ENCODE assay signal across 8 cellular contexts in genomic region chr16:18759598-18760520, GRCh38. TPM values are rescaled to one million over a fixed set of nuclear protein-coding genes. Genes with fewer than 3 reads are reported as not detected.
DNase-seq lines count a peak whose midpoint lies in the region; ATAC-seq and TF ChIP-seq lines count a peak whose summit lies in the region.
"Not testable (repeated sequence)": the region's sequence is repeated elsewhere in the genome, so short reads cannot be mapped to it uniquely, and the experiment has no call there.

No MANE protein-coding gene starts in this region.

- not testable (repeated sequence) for H3K27me3 ChIP-seq in hepatocyte

- peak overlapping the region in 1 of 5 experiments; percentile 89 for H3K27ac Mint-ChIP-seq in brain

- not testable (repeated sequence) for H3K9me2 ChIP-seq in hepatocyte (replicated peaks; ENCODE audit: insufficient read depth)

- CTCF ChIA-PET in AG04449 (lab: Yijun Ruan, JAX), result not testable (repeated sequence)

- DNase-seq in AG04449 (ENCODE audit: low read depth, low spot score); hepatocyte (ENCODE audit: low spot score); retinal pigment epithelial cell (ENCODE audit: low read depth): not testable (repeated sequence)
- peak; percentile 33 for DNase-seq in NCI-H345 (lab: John Stamatoyannopoulos, UW)
- peak; percentile 32 for DNase-seq in activated CD4-positive, alpha-beta T cell treated with anti-CD3 and anti-CD28 coated beads for 1 hour

- not testable (repeated sequence) for H3K4me1 ChIP-seq in hepatocyte (ENCODE audit: insufficient read depth)

- not testable (repeated sequence) for H3K27me3 Mint-ChIP-seq in brain

- not testable (repeated sequence) for H3K9me3 Mint-ChIP-seq in brain

- not testable (repeated sequence) for H3K36me3 Mint-ChIP-seq in brain

- not testable (repeated sequence) for H3K4me3 ChIP-seq in AG04449 (ENCODE audit: low read depth, low read length); hepatocyte; retinal pigment epithelial cell (ENCODE audit: low read length)

- not testable (repeated sequence) for H4K20me1 ChIP-seq in hepatocyte (ENCODE audit: insufficient read depth, poor library complexity, severe bottlenecking)

- peak overlapping the region in 2 of 5 experiments; percentile 38 to 54 for H3K4me3 Mint-ChIP-seq in brain

- H3K36me3 ChIP-seq in hepatocyte (replicated peaks; ENCODE audit: insufficient read depth, low read depth), result not testable (repeated sequence)

- not testable (repeated sequence) for H3K27ac ChIP-seq in hepatocyte

- ATAC-seq in GM18519 (IDR thresholded peaks at IDR 0.05; ENCODE audit: low FRiP score, unreplicated experiment) (peak; percentile 51), HG03060 (IDR thresholded peaks at IDR 0.05; ENCODE audit: low read depth, unreplicated experiment) (peak; percentile 40)

- not testable (repeated sequence) for H3K9me3 ChIP-seq in hepatocyte (ENCODE audit: low read depth)

- TF ChIP-seq CTCF in AG04449 (IDR thresholded peaks at IDR 0.05; ENCODE audit: insufficient read depth, low read length, missing control alignments) (peak; percentile 12), brain (conservative IDR thresholded peaks at IDR 0.05) (peak; percentile 71 to 75), hepatocyte (IDR thresholded peaks at IDR 0.05; ENCODE audit: poor library complexity) (peak; percentile 66), retinal pigment epithelial cell (conservative IDR thresholded peaks at IDR 0.05; ENCODE audit: low read depth, low read length) (peak; percentile 52)

- not testable (repeated sequence) for H3K4me2 ChIP-seq in hepatocyte

- POLR2A ChIA-PET in AG04449 (lab: Yijun Ruan, JAX), result not testable (repeated sequence)

- not testable (repeated sequence) for H3K79me2 ChIP-seq in hepatocyte

- not testable (repeated sequence) for H3K4me1 Mint-ChIP-seq in brain

- not testable (repeated sequence) for H2AFZ ChIP-seq in hepatocyte

- WGBS in hepatocyte (ENCODE audit: low lambda C conversion rate, missing lambda C conversion rate), result 24% methylated on average over 12 of the region's 21 CpGs

RNA-seq across cellular contexts. Expression of gene RPS15A, which starts 30.3 kb away (rescaled TPM):
- 3,160 TPM for polyA plus RNA-seq in brain (ENCODE audit: insufficient read depth, low read depth, low replicate concordance)
- total RNA-seq in hepatocyte, result 2,370 and 2,788 TPM in 2 replicates
- polyA plus RNA-seq in hepatocyte, result 554 and 588 TPM in 2 replicates

RNA-seq across cellular contexts. Expression of gene ARL6IP1, which starts 41.5 kb away (rescaled TPM):
- polyA plus RNA-seq in brain (ENCODE audit: insufficient read depth, low read depth, low replicate concordance), result 363 TPM
- total RNA-seq in hepatocyte, result 239 and 348 TPM in 2 replicates
- 138 and 179 TPM in 2 replicates for polyA plus RNA-seq in hepatocyte

Comparison
In these comparisons a context has a peak if more than half of its experiments do, and no peak if none do; other contexts are left out.
1. CTCF ChIP-seq: peak in every context shown above with its lines; median percentile 73 in brain; 66 in hepatocyte; 52 in retinal pigment epithelial cell; 12 in AG04449.